In genomic region chr11:6413791-6414231, GRCh38 we compare ENCODE assay signal across 10 cellular contexts. TPM values are rescaled to one million over a fixed set of nuclear protein-coding genes. Genes with fewer than 3 reads are reported as not detected.
DNase-seq lines count a peak whose midpoint lies in the region; ATAC-seq and TF ChIP-seq lines count a peak whose summit lies in the region.
"Had no signal": no experiment of that assay in that cellular context is flagged by ENCODE, and none has a peak within 500 bp of the region (broad histone marks: within the 10 kb centered on the region; RNA-seq: fewer than 3 reads in every experiment).

No MANE protein-coding gene starts in this region.

- peak overlapping the region; percentile 74 for H3K27ac ChIP-seq in CD4-positive, CD25-positive, alpha-beta regulatory T cell (ENCODE audit: insufficient read depth, low read length, poor library complexity, severe bottlenecking)

- H3K27ac Mint-ChIP-seq in CD4-positive, CD25-positive, alpha-beta regulatory T cell: no peak overlapping the region
- H3K27ac Mint-ChIP-seq in activated naive CD4-positive, alpha-beta T cell treated with anti-CD3 and anti-CD28 coated beads, Interleukin-2, amount 10 ng/mL, durations not matched to agents 7 days and 5 days: no peak overlapping the region

- no peaks in the 10 kb centered on the region for H3K27me3 ChIP-seq in CD4-positive, CD25-positive, alpha-beta regulatory T cell (ENCODE audit: control insufficient read depth, insufficient read depth, low read length)

- no peaks in the 10 kb centered on the region for H3K27me3 Mint-ChIP-seq in CD4-positive, CD25-positive, alpha-beta regulatory T cell
- no peaks in the 10 kb centered on the region for H3K27me3 Mint-ChIP-seq in activated naive CD4-positive, alpha-beta T cell treated with anti-CD3 and anti-CD28 coated beads, Interleukin-2, amount 10 ng/mL, durations not matched to agents 7 days and 5 days

- peaks cover 23% of the 10 kb centered on the region for H3K36me3 Mint-ChIP-seq in CD4-positive, CD25-positive, alpha-beta regulatory T cell
- H3K36me3 Mint-ChIP-seq in activated naive CD4-positive, alpha-beta T cell treated with anti-CD3 and anti-CD28 coated beads, Interleukin-2, amount 10 ng/mL, durations not matched to agents 7 days and 5 days: peaks cover 23% of the 10 kb centered on the region

- peak; percentile 91 to 92 for ATAC-seq in CD4-positive, CD25-positive, alpha-beta regulatory T cell (ENCODE audit: low read depth in 2 of 2)
- peak; percentile 89 to 90 for ATAC-seq in activated CD4-positive, CD25-positive, alpha-beta regulatory T cell treated with anti-CD3 and anti-CD28 coated beads, Interleukin-2, amount 50 U/mL, for 24 hours
- ATAC-seq in GM19395 (IDR thresholded peaks at IDR 0.05; ENCODE audit: unreplicated experiment): no peak

- CTCF ChIA-PET in activated naive CD4-positive, alpha-beta T cell treated with anti-CD3 and anti-CD28 coated beads, Interleukin-2, amount 10 ng/mL, durations not matched to agents 7 days and 5 days (lab: Charles Lee): interaction anchor here (1.2 to 3.7 kb wide), 4 partner anchors 9 to 35 kb away, joined by 3 to 18 read pairs (median 4); no protein-coding TSS in a partner anchor

- H3K4me1 Mint-ChIP-seq in CD4-positive, CD25-positive, alpha-beta regulatory T cell: peaks cover 0 to 20% (median 11%) of the 10 kb centered on the region in 4 donors
- peaks cover 6% of the 10 kb centered on the region for H3K4me1 Mint-ChIP-seq in activated naive CD4-positive, alpha-beta T cell treated with anti-CD3 and anti-CD28 coated beads, Interleukin-2, amount 10 ng/mL, durations not matched to agents 7 days and 5 days

- no peaks in the 10 kb centered on the region for H3K9me3 ChIP-seq in CD4-positive, CD25-positive, alpha-beta regulatory T cell (ENCODE audit: control insufficient read depth in 2 of 2, low read length in 2 of 2)

- no peak for TF ChIP-seq CTCF in GM10266 (IDR thresholded peaks at IDR 0.05; ENCODE audit: control insufficient read depth, insufficient read depth, low read depth, missing control alignments)

- H3K9me3 Mint-ChIP-seq in CD4-positive, CD25-positive, alpha-beta regulatory T cell: no peaks in the 10 kb centered on the region
- H3K9me3 Mint-ChIP-seq in activated naive CD4-positive, alpha-beta T cell treated with anti-CD3 and anti-CD28 coated beads, Interleukin-2, amount 10 ng/mL, durations not matched to agents 7 days and 5 days: no peaks in the 10 kb centered on the region

- H3K4me3 ChIP-seq in CD4-positive, CD25-positive, alpha-beta regulatory T cell (ENCODE audit: low read depth, low read length): peak overlapping the region; percentile 58

- peaks cover 25% of the 10 kb centered on the region for H3K36me3 ChIP-seq in CD4-positive, CD25-positive, alpha-beta regulatory T cell (ENCODE audit: control insufficient read depth, insufficient read depth, low read length)

- H3K4me3 Mint-ChIP-seq in CD4-positive, CD25-positive, alpha-beta regulatory T cell: no peak overlapping the region
- H3K4me3 Mint-ChIP-seq in activated naive CD4-positive, alpha-beta T cell treated with anti-CD3 and anti-CD28 coated beads, Interleukin-2, amount 10 ng/mL, durations not matched to agents 7 days and 5 days: no peak overlapping the region

- DNase-seq in CD4-positive, CD25-positive, alpha-beta regulatory T cell: peak; percentile 62 to 87 (median 79)
- DNase-seq in activated naive CD4-positive, alpha-beta T cell treated with anti-CD3 and anti-CD28 coated beads, Interleukin-2, amount 10 ng/mL, durations not matched to agents 7 days and 5 days: peak; percentile 82
- peak; percentile 77 for DNase-seq in putamen (ENCODE audit: low spot score)
- no peak for DNase-seq in NCI-H1436 treated with DMSO at 0.1 percent for 48 hours (lab: John Stamatoyannopoulos, UW)
- no peak for DNase-seq in GM10266 (ENCODE audit: extremely low spot score)
- DNase-seq in NK-92 treated with Interleukin-12 subunit alpha and Interleukin-12 subunit beta, amount 100 ng/mL, for 24 hours (lab: John Stamatoyannopoulos, UW): no peak
- DNase-seq: AML-193, NCI-H1930 had no signal

- H3K4me1 ChIP-seq in CD4-positive, CD25-positive, alpha-beta regulatory T cell (ENCODE audit: control insufficient read depth, insufficient read depth, low read length, poor library complexity, severe bottlenecking): peaks cover 74% of the 10 kb centered on the region

RNA-seq across cellular contexts. Expression of gene APBB1, which starts 5.1 kb away (rescaled TPM):
- 95.8 TPM for total RNA-seq in CD4-positive, CD25-positive, alpha-beta regulatory T cell
- polyA plus RNA-seq in CD4-positive, CD25-positive, alpha-beta regulatory T cell: 100 to 1,000 TPM in 3 of 4 donors, 10 to 100 TPM in 1; 89.0 to 134 (median 121) TPM

RNA-seq across cellular contexts. Expression of gene SMPD1, which starts 23.5 kb away (rescaled TPM):
- 43.7 TPM for total RNA-seq in CD4-positive, CD25-positive, alpha-beta regulatory T cell
- 10 to 100 TPM; 11.4 to 15.7 (median 13.3) TPM for polyA plus RNA-seq in CD4-positive, CD25-positive, alpha-beta regulatory T cell

RNA-seq across cellular contexts. Expression of gene HPX, which starts 27.0 kb away (rescaled TPM):
- total RNA-seq in CD4-positive, CD25-positive, alpha-beta regulatory T cell: 1.5 TPM
- polyA plus RNA-seq in CD4-positive, CD25-positive, alpha-beta regulatory T cell: not detected

RNA-seq across cellular contexts. Expression of gene TRIM3, which starts 59.9 kb away (rescaled TPM):
- 16.4 TPM for total RNA-seq in CD4-positive, CD25-positive, alpha-beta regulatory T cell
- 1 to 10 TPM in 3 of 4 donors, under 1 TPM in 1; 0.91 to 2.7 (median 1.9) TPM for polyA plus RNA-seq in CD4-positive, CD25-positive, alpha-beta regulatory T cell

Comparison
In these comparisons a context has a peak if more than half of its experiments do, and no peak if none do; other contexts are left out.
1. DNase-seq: peak in CD4-positive, CD25-positive, alpha-beta regulatory T cell (3 of 3), activated naive CD4-positive, alpha-beta T cell treated with anti-CD3 and anti-CD28 coated beads, Interleukin-2, amount 10 ng/mL, durations not matched to agents 7 days and 5 days (single experiment) and putamen (single experiment); none in NCI-H1436 treated with DMSO at 0.1 percent for 48 hours (single experiment), GM10266 (single experiment) and NK-92 treated with Interleukin-12 subunit alpha and Interleukin-12 subunit beta, amount 100 ng/mL, for 24 hours (single experiment).